20 cellular contexts compared by ENCODE assay signal in genomic region chr2:75654012-75654411, GRCh38.
"Had no signal": no experiment of that assay in that cellular context is flagged by ENCODE, and none has a peak within 500 bp of the region (broad histone marks: within the 10 kb centered on the region; RNA-seq: fewer than 3 reads in every experiment).

No MANE protein-coding gene starts in this region.

- H3K4me3 ChIP-seq: body of pancreas, colonic mucosa, esophagus muscularis mucosa, ovary, thoracic aorta had no signal

- H3K27me3 Mint-ChIP-seq: activated CD4-positive, alpha-beta T cell treated with anti-CD3 and anti-CD28 coated beads, Interleukin-2, amount 10 ng/mL, durations not matched to agents 24 days and 14 days; activated naive CD8-positive, alpha-beta T cell treated with anti-CD3 and anti-CD28 coated beads for 36 hours; T-helper 17 cell had no signal

- H3K27ac ChIP-seq: body of pancreas, colonic mucosa, esophagus muscularis mucosa, ovary, thoracic aorta had no signal

- H3K4me3 Mint-ChIP-seq: activated CD4-positive, alpha-beta T cell treated with anti-CD3 and anti-CD28 coated beads, Interleukin-2, amount 10 ng/mL, durations not matched to agents 24 days and 14 days; activated CD8-positive, alpha-beta T cell treated with anti-CD3 and anti-CD28 coated beads, Interleukin-2, amount 10 ng/mL, durations not matched to agents 7 days and 5 days; activated naive CD8-positive, alpha-beta T cell treated with anti-CD3 and anti-CD28 coated beads for 36 hours; mesothelial cell of epicardium; neural crest cell; T-helper 17 cell had no signal

- H3K9me3 ChIP-seq: body of pancreas, colonic mucosa, thoracic aorta had no signal

- DNase-seq: activated CD4-positive, alpha-beta T cell treated with anti-CD3 and anti-CD28 coated beads, Interleukin-2, amount 10 ng/mL, durations not matched to agents 24 days and 14 days; activated CD8-positive, alpha-beta memory T cell treated with anti-CD3 and anti-CD28 coated beads, Interleukin-2, amount 50 U/mL, for 4 hours; activated CD8-positive, alpha-beta T cell treated with anti-CD3 and anti-CD28 coated beads, Interleukin-2, amount 10 ng/mL, durations not matched to agents 7 days and 5 days; activated gamma-delta T cell; activated naive CD8-positive, alpha-beta T cell treated with anti-CD3 and anti-CD28 coated beads for 36 hours; activated T-cell treated with anti-CD3 and anti-CD28 coated beads, Interleukin-2, amount 50 U/mL, for 48 hours; amygdala; body of pancreas; central memory CD4-positive, alpha-beta T cell; colonic mucosa; hypothalamus; kidney glomerular epithelial cell; ovary; stimulated activated CD4-positive, alpha-beta T cell treated with anti-CD3 and anti-CD28 coated beads, Interleukin-12 subunit alpha, Interleukin-12 subunit beta, amount 100 ng/mL, for 4 hours; stimulated activated CD4-positive, alpha-beta T cell treated with anti-CD3 and anti-CD28 coated beads, Interleukin-2, amount 100 ng/mL, for 24 hours; T-helper 17 cell had no signal

- ATAC-seq: activated CD8-positive, alpha-beta T cell treated with anti-CD3 and anti-CD28 coated beads, Interleukin-2, amount 10 ng/mL, durations not matched to agents 7 days and 5 days; body of pancreas; T-helper 17 cell had no signal

- H3K4me1 ChIP-seq: colonic mucosa had no signal

- H3K27ac Mint-ChIP-seq: activated CD4-positive, alpha-beta T cell treated with anti-CD3 and anti-CD28 coated beads, Interleukin-2, amount 10 ng/mL, durations not matched to agents 24 days and 14 days; activated CD8-positive, alpha-beta T cell treated with anti-CD3 and anti-CD28 coated beads, Interleukin-2, amount 10 ng/mL, durations not matched to agents 7 days and 5 days; activated naive CD8-positive, alpha-beta T cell treated with anti-CD3 and anti-CD28 coated beads for 36 hours; mesothelial cell of epicardium had no signal

- H3K36me3 ChIP-seq: colonic mucosa, ovary had no signal

- H3K27me3 ChIP-seq: body of pancreas, colonic mucosa, esophagus muscularis mucosa, ovary had no signal
